In the genomic region with DNA sequence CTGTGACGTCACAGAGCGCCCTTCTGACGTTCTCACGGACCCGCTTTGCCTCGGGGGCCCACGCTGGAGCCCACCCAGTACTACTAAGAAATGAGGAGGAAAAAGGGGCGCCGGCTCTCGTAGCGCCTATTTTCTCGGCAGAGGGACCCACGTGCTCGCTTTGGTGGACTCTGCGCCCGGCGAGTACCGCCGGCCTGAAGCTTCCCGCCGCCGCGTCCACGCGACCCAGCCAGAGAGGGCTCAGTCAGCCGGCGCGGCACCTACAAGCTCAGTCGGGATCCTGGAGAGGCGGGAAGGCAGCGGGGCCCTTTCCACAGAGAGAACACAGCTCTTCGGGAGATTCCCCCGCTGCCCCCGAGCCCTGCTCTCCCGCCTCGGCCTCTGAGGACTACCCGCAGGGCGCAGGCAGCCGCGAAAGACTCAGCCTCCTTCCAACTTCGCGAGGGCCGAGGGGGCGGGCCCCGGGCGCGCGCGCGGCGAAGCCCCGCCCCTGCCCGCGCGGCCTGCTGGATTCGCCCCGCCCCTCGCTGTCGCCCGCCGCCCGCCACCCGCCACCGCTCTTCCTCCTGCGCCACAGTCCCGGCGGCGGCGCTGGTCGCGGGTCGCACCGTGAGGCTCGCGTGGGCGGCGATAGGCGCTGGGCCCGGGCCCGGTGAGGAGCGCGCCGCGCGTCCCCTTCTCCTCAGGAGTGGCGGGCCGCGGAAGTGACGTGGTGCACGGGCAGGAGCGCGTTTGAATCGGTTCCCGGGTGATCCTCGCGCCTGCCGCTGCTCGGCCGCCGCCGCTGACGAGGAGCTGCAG, we compare ENCODE assay signal across 8 cellular contexts. TPM values are rescaled to one million over a fixed set of nuclear protein-coding genes. Genes with fewer than 3 reads are reported as not detected.
A peak's percentile ranks its signal among the peaks of the same experiment; 100 is the strongest.
DNase-seq lines count a peak whose midpoint lies in the region; ATAC-seq and TF ChIP-seq lines count a peak whose summit lies in the region.

SMCHD1 (plus strand) TSS at position 574 of the 801 bp plus-strand sequence. CDS start 350 bp downstream, outside the sequence.

- H3K27me3 ChIP-seq in ascending aorta: no peaks in the 10 kb centered on the region
- no peaks in the 10 kb centered on the region for H3K27me3 ChIP-seq in right cardiac atrium (ENCODE audit: control insufficient read depth, insufficient read depth)
- no peaks in the 10 kb centered on the region for H3K27me3 ChIP-seq in rectal smooth muscle tissue (ENCODE audit: control insufficient read depth, insufficient read depth, low read length)
- H3K27me3 ChIP-seq in vagina: no peaks in the 10 kb centered on the region

- H3K9me3 ChIP-seq in ascending aorta: no peaks in the 10 kb centered on the region
- H3K9me3 ChIP-seq in right cardiac atrium (ENCODE audit: control insufficient read depth, low read length): no peaks in the 10 kb centered on the region
- no peaks in the 10 kb centered on the region for H3K9me3 ChIP-seq in vagina

- TF ChIP-seq POLR2A in GM18505 (IDR thresholded peaks at IDR 0.05; ENCODE audit: borderline replicate concordance, extremely low read depth, insufficient read depth, insufficient read length) (peak; percentile 93), vagina (IDR thresholded peaks at IDR 0.05) (peak; percentile 25 to 87)

- H3K36me3 ChIP-seq in ascending aorta (no peaks in the 10 kb centered on the region), rectal smooth muscle tissue (ENCODE audit: control insufficient read depth, insufficient read depth, low read length) (no peaks in the 10 kb centered on the region), vagina (no peaks in the 10 kb centered on the region)

- H3K27ac ChIP-seq in ascending aorta: peak within 1 kb of the TSS; percentile 97 to 98
- H3K27ac ChIP-seq in right cardiac atrium (ENCODE audit: low read length): peak within 1 kb of the TSS; percentile 98
- H3K27ac ChIP-seq in rectal smooth muscle tissue (ENCODE audit: low read depth, low read length): peak within 1 kb of the TSS; percentile 98
- H3K27ac ChIP-seq in vagina: peak within 1 kb of the TSS; percentile 99

- under 1% methylated on average over 102 of the region's 102 CpGs for WGBS in right cardiac atrium

- peak; percentile 73 for ATAC-seq in GM18505 (IDR thresholded peaks at IDR 0.05; ENCODE audit: unreplicated experiment)
- ATAC-seq in HG02885 (IDR thresholded peaks at IDR 0.05; ENCODE audit: poor library complexity, unreplicated experiment): peak; percentile 76
- peak; percentile 90 to 91 for ATAC-seq in right cardiac atrium

- intact Hi-C loops in ascending aorta (cut with DNase I): loop anchor here (1.0 to 5.0 kb wide), 5 partner anchors 84 to 1943 kb away; partner anchors contain the start of genes ENOSF1, METTL4, MYL12A and NDC80
- intact Hi-C loops in right cardiac atrium (cut with DNase I): loop anchor here in 2 of 4 donors (5.0 to 10.0 kb wide), 2 partner anchors 81 to 83 kb away; partner anchors contain the start of genes METTL4 (in 2 of the 2) and NDC80 (in 2 of the 2)
- intact Hi-C loops in vagina (cut with DNase I): loop anchor here (5.0 kb wide), 1 partner anchor 83 kb away; the partner anchor contains the start of genes METTL4 and NDC80

- DNase-seq in NCI-H187 treated with DMSO at 0.1 percent for 48 hours (lab: John Stamatoyannopoulos, UW) (peak; percentile 1), T-helper 22 cell (ENCODE audit: low read depth) (peak; percentile 83), ascending aorta (ENCODE audit: low spot score in 2 of 2) (peak; percentile 66 to 93), right cardiac atrium (peak; percentile 90 to 97 (median 96)), vagina (ENCODE audit: extremely low spot score in 2 of 2) (no peak)

- peak within 1 kb of the TSS; percentile 83 to 95 for H3K4me3 ChIP-seq in ascending aorta
- H3K4me3 ChIP-seq in right cardiac atrium (ENCODE audit: low read length): peak within 1 kb of the TSS; percentile 77
- H3K4me3 ChIP-seq in rectal smooth muscle tissue (ENCODE audit: low read length): peak within 1 kb of the TSS; percentile 66
- peak within 1 kb of the TSS; percentile 73 to 98 for H3K4me3 ChIP-seq in vagina

- H3K9ac ChIP-seq in rectal smooth muscle tissue (ENCODE audit: low read length): peak within 1 kb of the TSS; percentile 79

- TF ChIP-seq CTCF in ascending aorta (IDR thresholded peaks at IDR 0.05) (no peak), vagina (IDR thresholded peaks at IDR 0.05) (no peak)

- H3K4me1 ChIP-seq in ascending aorta (peaks cover 3 to 27% of the 10 kb centered on the region in 2 donors), right cardiac atrium (ENCODE audit: control insufficient read depth, insufficient read depth, low read length) (peaks cover 3% of the 10 kb centered on the region), rectal smooth muscle tissue (ENCODE audit: control insufficient read depth, insufficient read depth, low read length) (peaks cover 12% of the 10 kb centered on the region), vagina (peaks cover 28% of the 10 kb centered on the region)

RNA-seq across cellular contexts. Expression of gene SMCHD1, which starts in this region (rescaled TPM):
- total RNA-seq in ascending aorta (29.2 TPM), right cardiac atrium (10 to 100 TPM; 26.3 to 31.4 (median 31.1) TPM), vagina (62.4 TPM)
- 7.1 TPM for polyA plus RNA-seq in right cardiac atrium

Comparison
In these comparisons a context has a peak if more than half of its experiments do, and no peak if none do; other contexts are left out.
1. DNase-seq: peak in NCI-H187 treated with DMSO at 0.1 percent for 48 hours (single experiment), T-helper 22 cell (single experiment), ascending aorta (2 of 2) and right cardiac atrium (3 of 3); none in vagina (0 of 2).
2. Peak in every context shown above with its lines, with median percentiles within 50 percentile points of each other: ATAC-seq, H3K27ac ChIP-seq and H3K4me3 ChIP-seq.